Comparison of ENCODE assay signal across 1 cellular context in genomic region chr20:373171-373890, GRCh38.
TF ChIP-seq lines count a peak whose summit lies in the region.

No MANE protein-coding gene starts in this region.

TF ChIP-seq in IMR-90, 13 proteins besides CTCF, POLR2A, EP300 and RAD21:
- TF ChIP-seq CEBPB (IDR thresholded peaks at IDR 0.05; ENCODE audit: low read depth, low read length): peak; percentile 77
- TF ChIP-seq RFX5 (IDR thresholded peaks at IDR 0.05; ENCODE audit: low read depth, low read length): peak; percentile 74; the same call in 1 of the 2 replicates
- no peak for TF ChIP-seq USF2 (IDR thresholded peaks at IDR 0.05; ENCODE audit: low read depth, low read length)
- 0 out of 2 replicates have a peak, but pooled peaks have one; percentile 13 for TF ChIP-seq MAZ (IDR thresholded peaks at IDR 0.05; ENCODE audit: borderline replicate concordance, low read depth, low read length)
- TF ChIP-seq FOS (IDR thresholded peaks at IDR 0.05; ENCODE audit: low read depth, low read length): no peak
